ENCODE assay signal across 13 cellular contexts in genomic region chr1:234437423-234438171, GRCh38. TPM values are rescaled to one million over a fixed set of nuclear protein-coding genes. Genes with fewer than 3 reads are reported as not detected.
A peak's percentile ranks its signal among the peaks of the same experiment; 100 is the strongest.
DNase-seq lines count a peak whose midpoint lies in the region; ATAC-seq, FAIRE-seq and TF ChIP-seq lines count a peak whose summit lies in the region.
"Had no signal": no experiment of that assay in that cellular context is flagged by ENCODE, and none has a peak within 500 bp of the region (broad histone marks: within the 10 kb centered on the region; RNA-seq: fewer than 3 reads in every experiment).

No MANE protein-coding gene starts in this region.

- H3K4me3 ChIP-seq in BJ (ENCODE audit: low read depth, low read length): no peak overlapping the region
- no peak overlapping the region for H3K4me3 ChIP-seq in breast epithelium
- no peak overlapping the region for H3K4me3 ChIP-seq in HepG2 (replicated peaks in 1 of 3; ENCODE audit: insufficient read depth in 1 of 3, low read depth in 2 of 3, low read length in 3 of 3)
- no peak overlapping the region for H3K4me3 ChIP-seq in OCI-LY7 (ENCODE audit: low read depth, low read length, poor library complexity, severe bottlenecking)
- H3K4me3 ChIP-seq: upper lobe of right lung had no signal

- POLR2A ChIA-PET in BJ (lab: Charles Lee) (no interaction called here), HepG2 (lab: Yijun Ruan, JAX) (no interaction called here), OCI-LY7 (lab: Charles Lee) (interaction anchor here (0.6 to 1.2 kb wide), 5 partner anchors 10 to 195 kb away, joined by 3 to 5 read pairs (median 3); no protein-coding TSS in a partner anchor)

- H3K27me3 ChIP-seq in BJ (ENCODE audit: control insufficient read depth, insufficient read depth, low read length) (no peaks in the 10 kb centered on the region), breast epithelium (no peaks in the 10 kb centered on the region), HepG2 (ENCODE audit: control insufficient read depth in 1 of 2, insufficient read depth in 2 of 2, low read length in 2 of 2) (no peaks in the 10 kb centered on the region)
- H3K27me3 ChIP-seq: upper lobe of right lung had no signal

- peak; percentile 4 for DNase-seq in BJ (ENCODE audit: low read depth)
- peak; percentile 7 for DNase-seq in HT1080 (ENCODE audit: low read depth)
- DNase-seq in breast epithelium (ENCODE audit: low spot score in 2 of 2): peak; percentile 27 to 64
- peak; percentile 9 for DNase-seq in HepG2 (ENCODE audit: low spot score)
- no peak for DNase-seq in NCI-H1105 treated with DMSO at 0.1 percent for 48 hours (lab: John Stamatoyannopoulos, UW)
- no peak for DNase-seq in DMS153 treated with DMSO at 0.1 percent for 48 hours (lab: John Stamatoyannopoulos, UW; ENCODE audit: unreplicated experiment)
- no peak for DNase-seq in NK-92 (lab: John Stamatoyannopoulos, UW; ENCODE audit: unreplicated experiment)
- DNase-seq in OCI-LY7 (ENCODE audit: low spot score): no peak
- DNase-seq: activated naive CD4-positive, alpha-beta T cell treated with anti-CD3 and anti-CD28 coated beads for 36 hours; NCI-H1694 treated with DMSO at 0.1 percent for 48 hours; SIG-M5; upper lobe of right lung had no signal

- H2AFZ ChIP-seq in HepG2 (ENCODE audit: low read length) (no peak overlapping the region), OCI-LY7 (ENCODE audit: low read length) (no peak overlapping the region)

- intact Hi-C loops in breast epithelium (cut with DNase I; ENCODE audit: low total_unique reads): no loop called here
- intact Hi-C loops in HepG2 (cut with micrococcal nuclease; ENCODE audit: unreplicated experiment): no loop called here
- intact Hi-C loops in OCI-LY7 (cut with micrococcal nuclease; ENCODE audit: unreplicated experiment): no loop called here

- H3K4me2 ChIP-seq in HepG2 (ENCODE audit: low read depth, low read length) (no peak overlapping the region), OCI-LY7 (ENCODE audit: low read length) (no peak overlapping the region)

- ATAC-seq in HepG2: no peak
- ATAC-seq: esophagus mucosa, upper lobe of right lung had no signal

- BruUV-seq in HepG2 (replicated peaks; lab: Mats Ljungman, UMichigan) (no TSS peak), OCI-LY7 (replicated peaks; lab: Mats Ljungman, UMichigan) (no TSS peak)

- H3K4me1 ChIP-seq in breast epithelium (no peaks in the 10 kb centered on the region), HepG2 (ENCODE audit: insufficient read depth, low read length) (peaks cover 21% of the 10 kb centered on the region; the same call in 1 of the 2 replicates), OCI-LY7 (ENCODE audit: insufficient read depth, low read length, poor library complexity, severe bottlenecking) (no peaks in the 10 kb centered on the region)
- H3K4me1 ChIP-seq: upper lobe of right lung had no signal

- H4K20me1 ChIP-seq in HepG2 (ENCODE audit: insufficient read depth, low read length) (no peaks in the 10 kb centered on the region), OCI-LY7 (ENCODE audit: insufficient read depth, low read length) (no peaks in the 10 kb centered on the region)

- FAIRE-seq in HepG2 (lab: Jason Lieb, UNC): peak; percentile 18

- TF ChIP-seq RAD21 in HepG2 (CRISPR knock-in tag; IDR thresholded peaks at IDR 0.05): no peak

- no peak for TF ChIP-seq EP300 in HepG2 (IDR thresholded peaks at IDR 0.05; ENCODE audit: low read depth in 2 of 2, low read length in 2 of 2)
- no peak for TF ChIP-seq EP300 in HepG2 (CRISPR knock-in tag; IDR thresholded peaks at IDR 0.05; ENCODE audit: borderline replicate concordance)

- TF ChIP-seq CTCF in BJ (IDR thresholded peaks at IDR 0.05; ENCODE audit: insufficient read depth, low read depth, low read length) (no peak), breast epithelium (IDR thresholded peaks at IDR 0.05) (no peak), HepG2 (CRISPR knock-in tag; IDR thresholded peaks at IDR 0.05) (no peak), OCI-LY7 (conservative IDR thresholded peaks at IDR 0.05; ENCODE audit: low read length) (no peak)

- H3K36me3 ChIP-seq in BJ (ENCODE audit: control insufficient read depth, insufficient read depth, low read length) (no peaks in the 10 kb centered on the region), breast epithelium (no peaks in the 10 kb centered on the region), HepG2 (replicated peaks in 1 of 2; ENCODE audit: control insufficient read depth in 1 of 2, insufficient read depth in 2 of 2, low read length in 2 of 2) (peaks cover 5 to 44% of the 10 kb centered on the region in 2 experiments; a peak in 4 of 5 replicates), OCI-LY7 (ENCODE audit: insufficient read depth, low read length) (peaks cover 89% of the 10 kb centered on the region)

- no peak overlapping the region for H3K9ac ChIP-seq in HepG2 (ENCODE audit: insufficient read depth, low read depth, low read length)

- H3K27ac ChIP-seq in breast epithelium (no peak overlapping the region), HepG2 (ENCODE audit: extremely low read length, insufficient read depth, low read length) (peak overlapping the region; percentile 2), OCI-LY7 (ENCODE audit: low read depth, low read length, poor library complexity, severe bottlenecking) (no peak overlapping the region)
- H3K27ac ChIP-seq: upper lobe of right lung had no signal

- CTCF ChIA-PET in BJ (lab: Yijun Ruan, JAX): no interaction called here
- CTCF ChIA-PET in HepG2 (lab: Yijun Ruan, JAX; ENCODE audit: low intra/inter-chr PET ratio, low total read pairs): no interaction called here
- CTCF ChIA-PET in OCI-LY7 (lab: Charles Lee; ENCODE audit: unreplicated experiment): no interaction called here

- TF ChIP-seq POLR2A in breast epithelium (IDR thresholded peaks at IDR 0.05): no peak
- no peak for TF ChIP-seq POLR2A in HepG2 (IDR thresholded peaks at IDR 0.05; ENCODE audit: insufficient read depth in 1 of 2, low read depth in 2 of 2, low read length in 2 of 2)

- no peaks in the 10 kb centered on the region for H3K9me2 ChIP-seq in OCI-LY7 (ENCODE audit: insufficient read depth, low read length)

- peaks cover 3% of the 10 kb centered on the region for H3K79me2 ChIP-seq in HepG2 (ENCODE audit: insufficient read depth, low read length)
- H3K79me2 ChIP-seq in OCI-LY7 (ENCODE audit: insufficient read depth, low read depth, low read length): no peaks in the 10 kb centered on the region; the same call in 1 of the 2 replicates

- 89% methylated on average over 6 of the region's 6 CpGs for WGBS in HepG2 (ENCODE audit: low lambda C conversion rate)

- in situ Hi-C loops in HepG2 (cut with HindIII; ENCODE audit: extremely low pct_ligation_motif_present, low pct_unique_long_range_greater_than_20kb): no loop called here

- no peaks in the 10 kb centered on the region for H3K9me3 ChIP-seq in breast epithelium
- H3K9me3 ChIP-seq in HepG2 (ENCODE audit: low read length): no peaks in the 10 kb centered on the region
- peaks cover 9% of the 10 kb centered on the region; the same call in 1 of the 2 replicates for H3K9me3 ChIP-seq in OCI-LY7 (ENCODE audit: low read length)
- H3K9me3 ChIP-seq: upper lobe of right lung had no signal

TF ChIP-seq in HepG2, 621 proteins besides CTCF, POLR2A, EP300 and RAD21:
- TF ChIP-seq SALL1 (CRISPR knock-in tag; IDR thresholded peaks at IDR 0.05) (no peak), ZSCAN21 (CRISPR knock-in tag; IDR thresholded peaks at IDR 0.05; ENCODE audit: borderline replicate concordance) (peak; percentile 49; the same call in 1 of the 2 replicates)

RNA-seq across cellular contexts. Expression of gene TARBP1, which starts 41.4 kb away (rescaled TPM):
- polyA plus RNA-seq in BJ (2011; rRNA removed) (7.4 and 11.7 TPM in 2 replicates), HepG2 (2011; rRNA removed) (58.7 and 67.0 TPM in 2 replicates)
- polyA minus RNA-seq in BJ (2011; rRNA and poly(A)+ RNA removed): 5.1 and 6.5 TPM in 2 replicates
- total RNA-seq in HT1080 (2014; rRNA removed; shearing (Covaris generic)): 17.0 and 18.8 TPM in 2 replicates
- 9.7 and 12.4 TPM in 2 replicates for polyA plus RNA-seq in HT1080 (2015; cell fraction: cytosol; rRNA removed)
- polyA plus RNA-seq in HT1080 (2015; cell fraction: nucleus; rRNA removed): 63.1 and 65.9 TPM in 2 replicates
- total RNA-seq in breast epithelium (10 to 100 TPM; 12.3 to 39.2 (median 32.1) TPM), HepG2 (2016; rRNA removed; fragmentation: Illumina TruSeq; extraction: Trizol) (31.0 and 37.7 TPM in 2 replicates), OCI-LY7 (2022) (49.8 and 61.7 TPM in 2 replicates)
- total RNA-seq in HepG2 (2016; cell fraction: cytosol; rRNA removed; fragmentation: Illumina TruSeq; extraction: Trizol; ENCODE audit: low read depth): 8.0 and 10.9 TPM in 2 replicates
- 33.0 and 39.2 TPM in 2 replicates for total RNA-seq in HepG2 (2016; cell fraction: insoluble cytoplasmic fraction; rRNA removed; fragmentation: Illumina TruSeq; extraction: Trizol)
- 9.9 and 14.5 TPM in 2 replicates for total RNA-seq in HepG2 (2016; cell fraction: membrane; rRNA removed; fragmentation: Illumina TruSeq; extraction: Trizol)
- total RNA-seq in HepG2 (2016; cell fraction: nucleus; rRNA removed; fragmentation: Illumina TruSeq; extraction: Trizol): 49.3 and 51.0 TPM in 2 replicates
- 15.2 and 18.3 TPM in 2 replicates for polyA plus RNA-seq in HepG2 (2011; cell fraction: cytosol; rRNA removed)
- polyA plus RNA-seq in HepG2 (2011; cell fraction: nucleus; rRNA removed): 127 and 145 TPM in 2 replicates
- polyA plus RNA-seq in HepG2 (2012): 31.2 and 34.3 TPM in 2 replicates
- polyA plus RNA-seq in HepG2 (2016; cell fraction: cytosol; fragmentation: Illumina TruSeq; extraction: Trizol; ENCODE audit: low read depth): 1.00 and 1.2 TPM in 2 replicates
- polyA plus RNA-seq in HepG2 (2016; cell fraction: insoluble cytoplasmic fraction; fragmentation: Illumina TruSeq; extraction: Trizol; ENCODE audit: low read depth): 26.8 and 27.3 TPM in 2 replicates
- 3.6 and 4.1 TPM in 2 replicates for polyA plus RNA-seq in HepG2 (2016; cell fraction: membrane; fragmentation: Illumina TruSeq; extraction: Trizol; ENCODE audit: low read depth)
- polyA plus RNA-seq in HepG2 (2016; cell fraction: nucleus; fragmentation: Illumina TruSeq; extraction: Trizol; ENCODE audit: insufficient read depth, low read depth): 121 and 134 TPM in 2 replicates
- 15.4 and 29.8 TPM in 2 replicates for polyA minus RNA-seq in HepG2 (2011; rRNA and poly(A)+ RNA removed; ENCODE audit: low replicate concordance)
- 10.9 and 11.5 TPM in 2 replicates for polyA minus RNA-seq in HepG2 (2011; cell fraction: cytosol; rRNA and poly(A)+ RNA removed)
- 73.5 and 78.7 TPM in 2 replicates for polyA minus RNA-seq in HepG2 (2011; cell fraction: nucleus; rRNA and poly(A)+ RNA removed)
- total RNA-seq in OCI-LY7 (2014; rRNA removed; shearing (Covaris generic)): 30.0 and 30.5 TPM in 2 replicates

Comparison
In these comparisons a context has a peak if more than half of its experiments do, and no peak if none do; other contexts are left out.
1. DNase-seq: peak in BJ (single experiment), HT1080 (single experiment), breast epithelium (2 of 2) and HepG2 (single experiment); none in NCI-H1105 treated with DMSO at 0.1 percent for 48 hours (single experiment), DMS153 treated with DMSO at 0.1 percent for 48 hours (single experiment), NK-92 (single experiment) and OCI-LY7 (single experiment).